Comparison of ENCODE assay signal across 9 cellular contexts in genomic region chrX:151153086-151153485, GRCh38. TPM values are rescaled to one million over a fixed set of nuclear protein-coding genes. Genes with fewer than 3 reads are reported as not detected.
A peak's percentile ranks its signal among the peaks of the same experiment; 100 is the strongest.
DNase-seq lines count a peak whose midpoint lies in the region; ATAC-seq, FAIRE-seq and TF ChIP-seq lines count a peak whose summit lies in the region.
"Had no signal": no experiment of that assay in that cellular context is flagged by ENCODE, and none has a peak within 500 bp of the region (broad histone marks: within the 10 kb centered on the region; RNA-seq: fewer than 3 reads in every experiment).

No MANE protein-coding gene starts in this region.

- no peak overlapping the region for H3K4me3 Mint-ChIP-seq in progenitor cell of endocrine pancreas (ENCODE audit: low read depth)

- ATAC-seq in HG03196 (IDR thresholded peaks at IDR 0.05; ENCODE audit: unreplicated experiment): no peak

- no peak for FAIRE-seq in GM19239 (lab: Jason Lieb, UNC)
- FAIRE-seq: A204.1 had no signal

- peak; percentile 47 for TF ChIP-seq CTCF in progenitor cell of endocrine pancreas (IDR thresholded peaks at IDR 0.05; ENCODE audit: unreplicated experiment)

- H3K4me1 Mint-ChIP-seq in progenitor cell of endocrine pancreas (ENCODE audit: low read depth): no peaks in the 10 kb centered on the region

- H3K27me3 Mint-ChIP-seq in progenitor cell of endocrine pancreas: peaks cover 58% of the 10 kb centered on the region

- no peaks in the 10 kb centered on the region for H3K36me3 Mint-ChIP-seq in progenitor cell of endocrine pancreas (ENCODE audit: insufficient read depth)

- no peak overlapping the region for H3K27ac ChIP-seq in epithelial cell of prostate

- DNase-seq in DMS53 (lab: John Stamatoyannopoulos, UW) (peak; percentile 7), DMS53 treated with DMSO at 0.1 percent for 48 hours (lab: John Stamatoyannopoulos, UW; ENCODE audit: unreplicated experiment) (no peak), NCI-H82 (lab: John Stamatoyannopoulos, UW) (peak; percentile 36), epithelial cell of prostate (ENCODE audit: low read depth, low spot score) (peak; percentile 0), progenitor cell of endocrine pancreas (ENCODE audit: low spot score, unreplicated experiment) (no peak), AML-193 (lab: John Stamatoyannopoulos, UW) (no peak), GM19239 (ENCODE audit: insufficient read length, low spot score) (no peak)

- peaks cover 25% of the 10 kb centered on the region for H3K9me3 Mint-ChIP-seq in progenitor cell of endocrine pancreas (ENCODE audit: low read depth)

- H3K27ac Mint-ChIP-seq in progenitor cell of endocrine pancreas: no peak overlapping the region

RNA-seq across cellular contexts. Expression of gene GPR50, which starts 23.3 kb away (rescaled TPM):
- 0.29 and 0.64 TPM in 2 replicates for total RNA-seq in progenitor cell of endocrine pancreas

Comparison
In these comparisons a context has a peak if more than half of its experiments do, and no peak if none do; other contexts are left out.
1. DNase-seq: peak in DMS53 (single experiment), NCI-H82 (single experiment) and epithelial cell of prostate (single experiment); none in DMS53 treated with DMSO at 0.1 percent for 48 hours (single experiment), progenitor cell of endocrine pancreas (single experiment), AML-193 (0 of 2) and GM19239 (single experiment).